ENCODE assay signal across 35 cellular contexts in the genomic region with DNA sequence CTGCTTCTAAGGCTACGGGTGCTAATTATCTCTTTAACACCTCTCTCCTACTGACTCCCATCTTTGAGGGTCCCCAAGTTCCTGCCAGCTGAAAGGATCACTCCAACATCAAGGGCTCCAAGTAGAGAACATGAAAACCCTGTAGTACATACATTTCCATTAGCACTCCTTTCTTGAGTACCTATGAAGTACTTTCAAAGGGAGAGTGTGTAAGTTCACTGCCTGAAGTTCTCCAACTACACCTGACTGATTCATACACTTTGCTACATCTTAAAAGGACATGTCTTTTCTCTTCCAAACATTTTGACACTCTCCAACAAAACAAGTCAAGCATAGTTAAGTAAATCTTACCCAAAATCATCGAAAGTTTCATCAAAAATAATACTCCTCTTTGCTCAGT.
"Had no signal": no experiment of that assay in that cellular context is flagged by ENCODE, and none has a peak within 500 bp of the region (broad histone marks: within the 10 kb centered on the region; RNA-seq: fewer than 3 reads in every experiment).

No MANE protein-coding gene starts in this region.

- ATAC-seq: activated T-cell treated with anti-CD3 and anti-CD28 coated beads, Interleukin-2, amount 50 U/mL, for 72 hours; activated T-helper 17 cell treated with anti-CD3 and anti-CD28 coated beads, Interleukin-2, amount 50 U/mL, for 72 hours had no signal

- DNase-seq: activated B cell treated with CpG ODN at 0.5 μM for 24 hours; activated CD4-positive, alpha-beta memory T cell treated with anti-CD3 and anti-CD28 coated beads, Interleukin-2, amount 10 ng/mL, durations not matched to agents 7 days and 5 days; activated CD4-positive, alpha-beta T cell treated with anti-CD3 and anti-CD28 coated beads for 4 hours; activated CD4-positive, alpha-beta T cell treated with anti-CD3 and anti-CD28 coated beads, Interleukin-2, amount 50 U/mL, for 1 hour; activated CD4-positive, CD25-positive, alpha-beta regulatory T cell treated with anti-CD3 and anti-CD28 coated beads, Interleukin-2, amount 50 U/mL, for 72 hours; activated CD8-positive, alpha-beta memory T cell treated with anti-CD3 and anti-CD28 coated beads for 24 hours; activated effector memory CD4-positive, alpha-beta T cell treated with anti-CD3 and anti-CD28 coated beads, Interleukin-2, amount 50 U/mL, for 16 hours; activated naive CD4-positive, alpha-beta T cell; activated naive CD4-positive, alpha-beta T cell treated with anti-CD3 and anti-CD28 coated beads, Interleukin-2, amount 50 U/mL, for 16 hours; activated naive CD8-positive, alpha-beta T cell treated with anti-CD3 and anti-CD28 coated beads for 36 hours; activated T-cell treated with anti-CD3 and anti-CD28 coated beads, Interleukin-2, amount 50 U/mL, for 1 hour; activated T-cell treated with anti-CD3 and anti-CD28 coated beads, Interleukin-2, amount 50 U/mL, for 72 hours; amniotic stem cell; aorta; brain microvascular endothelial cell; central memory CD4-positive, alpha-beta T cell; Karpas-422; KBM-7; NCI-H1105; NCI-H1417 treated with DMSO at 0.1 percent for 48 hours; NCI-H1930; NCI-H2081 treated with DMSO at 0.1 percent for 48 hours; NCI-H2171 treated with DMSO at 0.1 percent for 48 hours; NCI-H2227 treated with DMSO at 0.1 percent for 48 hours; NCI-H446; NCI-H510A treated with DMSO at 0.1 percent for 48 hours; NCI-H748 treated with DMSO at 0.1 percent for 48 hours; NK-92 treated with Interleukin-12 subunit alpha and Interleukin-12 subunit beta, amount 100 ng/mL, for 24 hours; Right ventricle myocardium superior; SW 1271; T-helper 1 cell; T-helper 2 cell; T-helper 9 cell had no signal

- H3K27ac ChIP-seq: brain microvascular endothelial cell, VCaP had no signal

- H3K36me3 ChIP-seq: brain microvascular endothelial cell had no signal

- H3K27me3 ChIP-seq: brain microvascular endothelial cell had no signal
